Comparison of ENCODE assay signal across 25 cellular contexts in genomic region chr1:116310172-116310571, GRCh38.
DNase-seq lines count a peak whose midpoint lies in the region; ATAC-seq and TF ChIP-seq lines count a peak whose summit lies in the region.
"Had no signal": no experiment of that assay in that cellular context is flagged by ENCODE, and none has a peak within 500 bp of the region (broad histone marks: within the 10 kb centered on the region; RNA-seq: fewer than 3 reads in every experiment).

No MANE protein-coding gene starts in this region.

- H3K36me3 ChIP-seq in heart right ventricle (no peaks in the 10 kb centered on the region), right atrium auricular region (no peaks in the 10 kb centered on the region), upper lobe of right lung (no peaks in the 10 kb centered on the region)
- no peaks in the 10 kb centered on the region for H3K36me3 ChIP-seq in CD4-positive, alpha-beta memory T cell (ENCODE audit: insufficient read depth, low read length)
- H3K36me3 ChIP-seq: Peyer's patch had no signal

- peak in 6 of 8 donors; percentile 24 to 82 (median 69) for ATAC-seq in heart right ventricle
- no peak for ATAC-seq in upper lobe of right lung
- ATAC-seq: A549; activated CD4-positive, CD25-positive, alpha-beta regulatory T cell treated with anti-CD3 and anti-CD28 coated beads, Interleukin-2, amount 50 U/mL, for 24 hours; GM12878; naive thymus-derived CD4-positive, alpha-beta T cell; stimulated activated effector memory CD8-positive, alpha-beta T cell treated with anti-CD3 and anti-CD28 coated beads, Interleukin-12 subunit alpha, Interleukin-12 subunit beta, amount 100 ng/mL, for 72 hours had no signal

- H3K27ac Mint-ChIP-seq in CD4-positive, alpha-beta memory T cell, result peak overlapping the region in 1 of 7 donors; percentile 4
- H3K27ac Mint-ChIP-seq: activated CD4-positive, alpha-beta memory T cell treated with anti-CD3 and anti-CD28 coated beads for 36 hours; stimulated activated effector memory CD8-positive, alpha-beta T cell treated with anti-CD3 and anti-CD28 coated beads, Interleukin-12 subunit alpha, Interleukin-12 subunit beta, amount 100 ng/mL, for 72 hours; T-helper 1 cell treated with Interleukin-12 subunit alpha and Interleukin-12 subunit beta and Interleukin-4 antibody, amounts not matched to agents 30 μg/mL and 1 μg/mL, for 36 hours had no signal

- CTCF ChIA-PET in CD4-positive, alpha-beta memory T cell (lab: Charles Lee; ENCODE audit: partially characterized antibody), result interaction anchor here (0.6 to 1.8 kb wide), 3 partner anchors 12 to 258 kb away, joined by 3 to 5 read pairs (median 4); no protein-coding TSS in a partner anchor

- H3K9me3 Mint-ChIP-seq in CD4-positive, alpha-beta memory T cell, result peaks cover 0 to 2% (median 0%) of the 10 kb centered on the region in 8 donors
- H3K9me3 Mint-ChIP-seq: activated CD4-positive, alpha-beta memory T cell treated with anti-CD3 and anti-CD28 coated beads for 36 hours; stimulated activated effector memory CD8-positive, alpha-beta T cell treated with anti-CD3 and anti-CD28 coated beads, Interleukin-12 subunit alpha, Interleukin-12 subunit beta, amount 100 ng/mL, for 72 hours; T-helper 1 cell treated with Interleukin-12 subunit alpha and Interleukin-12 subunit beta and Interleukin-4 antibody, amounts not matched to agents 30 μg/mL and 1 μg/mL, for 36 hours had no signal

- intact Hi-C loops in heart right ventricle (cut with DNase I), result no loop called here
- intact Hi-C loops in upper lobe of right lung (cut with DNase I), result no loop called here
- intact Hi-C loops in CD4-positive, alpha-beta memory T cell (cut with micrococcal nuclease), result no loop called here

- no peak overlapping the region for H3K4me3 Mint-ChIP-seq in CD4-positive, alpha-beta memory T cell
- H3K4me3 Mint-ChIP-seq: activated CD4-positive, alpha-beta memory T cell treated with anti-CD3 and anti-CD28 coated beads for 36 hours; IgD-negative memory B cell; stimulated activated effector memory CD8-positive, alpha-beta T cell treated with anti-CD3 and anti-CD28 coated beads, Interleukin-12 subunit alpha, Interleukin-12 subunit beta, amount 100 ng/mL, for 72 hours; T-helper 1 cell treated with Interleukin-12 subunit alpha and Interleukin-12 subunit beta and Interleukin-4 antibody, amounts not matched to agents 30 μg/mL and 1 μg/mL, for 36 hours had no signal

- TF ChIP-seq CTCF in heart right ventricle (IDR thresholded peaks at IDR 0.05) (no peak), right atrium auricular region (IDR thresholded peaks at IDR 0.05) (no peak), fibroblast of pulmonary artery (IDR thresholded peaks at IDR 0.05; ENCODE audit: low read length, missing control alignments) (no peak), upper lobe of right lung (IDR thresholded peaks at IDR 0.05) (no peak)

- no peaks in the 10 kb centered on the region for H3K36me3 Mint-ChIP-seq in CD4-positive, alpha-beta memory T cell
- H3K36me3 Mint-ChIP-seq: activated CD4-positive, alpha-beta memory T cell treated with anti-CD3 and anti-CD28 coated beads for 36 hours; naive thymus-derived CD4-positive, alpha-beta T cell; stimulated activated effector memory CD8-positive, alpha-beta T cell treated with anti-CD3 and anti-CD28 coated beads, Interleukin-12 subunit alpha, Interleukin-12 subunit beta, amount 100 ng/mL, for 72 hours had no signal

- no peaks in the 10 kb centered on the region for H3K27me3 Mint-ChIP-seq in CD4-positive, alpha-beta memory T cell
- H3K27me3 Mint-ChIP-seq: activated CD4-positive, alpha-beta memory T cell treated with anti-CD3 and anti-CD28 coated beads for 36 hours had no signal

- H3K4me1 ChIP-seq in heart right ventricle, result peaks cover 0 to 8% (median 0%) of the 10 kb centered on the region in 9 donors
- H3K4me1 ChIP-seq in right atrium auricular region, result no peaks in the 10 kb centered on the region
- H3K4me1 ChIP-seq in upper lobe of right lung, result no peaks in the 10 kb centered on the region
- H3K4me1 ChIP-seq in CD4-positive, alpha-beta memory T cell (ENCODE audit: insufficient read depth, low read length), result peaks cover 5% of the 10 kb centered on the region
- H3K4me1 ChIP-seq: A549 had no signal

- H3K27me3 ChIP-seq in heart right ventricle, result no peaks in the 10 kb centered on the region
- no peaks in the 10 kb centered on the region for H3K27me3 ChIP-seq in right atrium auricular region
- H3K27me3 ChIP-seq in upper lobe of right lung, result no peaks in the 10 kb centered on the region
- H3K27me3 ChIP-seq in CD4-positive, alpha-beta memory T cell (ENCODE audit: insufficient read depth, low read length), result no peaks in the 10 kb centered on the region
- H3K27me3 ChIP-seq: Peyer's patch had no signal

- H3K4me1 Mint-ChIP-seq in CD4-positive, alpha-beta memory T cell, result peaks cover 8 to 22% (median 12%) of the 10 kb centered on the region in 4 donors
- H3K4me1 Mint-ChIP-seq: stimulated activated effector memory CD8-positive, alpha-beta T cell treated with anti-CD3 and anti-CD28 coated beads, Interleukin-12 subunit alpha, Interleukin-12 subunit beta, amount 100 ng/mL, for 72 hours had no signal

- POLR2A ChIA-PET in CD4-positive, alpha-beta memory T cell (lab: Charles Lee; ENCODE audit: partially characterized antibody), result interaction anchor here (0.8 kb wide), 1 partner anchor 63 kb away, joined by 3 read pairs; the partner anchor contains the start of gene ATP1A1

- H3K27ac ChIP-seq in heart right ventricle, result peak overlapping the region in 1 of 10 donors; percentile 49
- no peak overlapping the region for H3K27ac ChIP-seq in right atrium auricular region
- no peak overlapping the region for H3K27ac ChIP-seq in upper lobe of right lung
- H3K27ac ChIP-seq in CD4-positive, alpha-beta memory T cell (ENCODE audit: low read depth, low read length), result no peak overlapping the region
- H3K27ac ChIP-seq: A549, Peyer's patch, psoas muscle had no signal

- H3K9me3 ChIP-seq in heart right ventricle (no peaks in the 10 kb centered on the region), right atrium auricular region (no peaks in the 10 kb centered on the region), upper lobe of right lung (no peaks in the 10 kb centered on the region)
- H3K9me3 ChIP-seq in CD4-positive, alpha-beta memory T cell (ENCODE audit: control insufficient read depth in 1 of 2, low read length in 2 of 2), result no peaks in the 10 kb centered on the region
- H3K9me3 ChIP-seq: A549, Peyer's patch, psoas muscle had no signal

- WGBS in heart right ventricle, 2 donors, result 63 to 67% methylated on average over 4 of the region's 4 CpGs

- no peak overlapping the region for H3K4me3 ChIP-seq in heart right ventricle
- no peak overlapping the region for H3K4me3 ChIP-seq in right atrium auricular region
- no peak overlapping the region for H3K4me3 ChIP-seq in fibroblast of pulmonary artery (replicated peaks; ENCODE audit: low read depth, low read length)
- no peak overlapping the region for H3K4me3 ChIP-seq in upper lobe of right lung
- no peak overlapping the region for H3K4me3 ChIP-seq in CD4-positive, alpha-beta memory T cell (ENCODE audit: low read length in 2 of 2)
- H3K4me3 ChIP-seq: A549, GM12878, Peyer's patch, psoas muscle had no signal

- DNase-seq in heart right ventricle (peak in 1 of 2 donors; percentile 14), right atrium auricular region (ENCODE audit: low spot score) (no peak), fibroblast of pulmonary artery (ENCODE audit: low read depth) (peak; percentile 19), occipital lobe (lab: John Stamatoyannopoulos, UW) (peak; percentile 27), upper lobe of right lung (no peak), SW 1271 (lab: John Stamatoyannopoulos, UW) (no peak), DMS153 treated with DMSO at 0.1 percent for 48 hours (lab: John Stamatoyannopoulos, UW; ENCODE audit: unreplicated experiment) (no peak)
- no peak for DNase-seq in CD4-positive, alpha-beta memory T cell
- DNase-seq: activated CD4-positive, alpha-beta memory T cell treated with anti-CD3 and anti-CD28 coated beads for 36 hours; activated naive CD4-positive, alpha-beta T cell treated with Interleukin-2 at 50 U/mL for 16 hours; dermis blood vessel endothelial cell; DMS 273 treated with DMSO at 0.1 percent for 48 hours; EL; midbrain; naive thymus-derived CD4-positive, alpha-beta T cell; NCI-H146; Peyer's patch; psoas muscle; stimulated activated CD4-positive, alpha-beta T cell treated with anti-CD3 and anti-CD28 coated beads, Interleukin-15, amount 100 ng/mL, for 24 hours had no signal

Comparison
In these comparisons a context has a peak if more than half of its experiments do, and no peak if none do; other contexts are left out.
1. DNase-seq: peak in fibroblast of pulmonary artery (single experiment) and occipital lobe (single experiment); none in right atrium auricular region (single experiment), upper lobe of right lung (single experiment), SW 1271 (0 of 2), CD4-positive, alpha-beta memory T cell (0 of 5) and DMS153 treated with DMSO at 0.1 percent for 48 hours (single experiment).